14 cellular contexts compared by ENCODE assay signal in the genomic region with DNA sequence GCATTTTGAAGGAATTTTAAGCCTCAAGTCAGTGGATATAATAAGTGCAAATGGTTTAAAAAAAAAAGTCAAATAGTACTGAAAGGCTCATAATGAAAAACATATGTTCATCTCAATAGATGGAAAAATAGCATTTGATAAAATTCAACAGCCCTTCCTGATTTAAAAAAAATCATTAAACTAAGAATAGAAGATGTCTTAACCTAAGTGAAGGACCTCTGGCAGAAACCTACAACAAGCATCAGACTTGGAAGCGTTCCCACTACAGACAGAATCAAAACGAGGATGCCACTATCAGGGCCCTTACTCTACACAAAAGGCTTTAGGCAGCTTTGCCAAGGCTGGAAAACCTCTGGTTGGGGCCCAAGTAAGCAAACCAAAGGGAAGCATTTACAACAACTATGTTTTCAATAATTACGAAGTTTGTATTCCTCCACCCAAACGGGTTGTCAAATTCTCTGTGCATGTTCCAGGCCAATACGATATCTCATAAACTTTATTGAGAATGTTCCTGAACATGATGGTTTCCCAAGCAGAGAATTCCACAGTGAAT. TPM values are rescaled to one million over a fixed set of nuclear protein-coding genes. Genes with fewer than 3 reads are reported as not detected.
DNase-seq lines count a peak whose midpoint lies in the region; ATAC-seq and TF ChIP-seq lines count a peak whose summit lies in the region.
"Had no signal": no experiment of that assay in that cellular context is flagged by ENCODE, and none has a peak within 500 bp of the region (broad histone marks: within the 10 kb centered on the region; RNA-seq: fewer than 3 reads in every experiment).

No MANE protein-coding gene starts in this region.

- intact Hi-C loops in transverse colon (cut with DNase I; ENCODE audit: low total_unique reads) = no loop called here

- no peaks in the 10 kb centered on the region for H3K9me3 ChIP-seq in mesodermal cell (ENCODE audit: control insufficient read depth, low read length)
- no peaks in the 10 kb centered on the region for H3K9me3 ChIP-seq in transverse colon
- H3K9me3 ChIP-seq in effector memory CD4-positive, alpha-beta T cell (ENCODE audit: control insufficient read depth, low read length) = no peaks in the 10 kb centered on the region

- no peak for TF ChIP-seq CTCF in transverse colon (IDR thresholded peaks at IDR 0.05)

- H3K4me3 ChIP-seq in mesodermal cell (ENCODE audit: extremely low read depth, insufficient read depth, low read length, poor library complexity, severe bottlenecking) = no peak overlapping the region
- H3K4me3 ChIP-seq in transverse colon = no peak overlapping the region
- no peak overlapping the region for H3K4me3 ChIP-seq in effector memory CD4-positive, alpha-beta T cell (ENCODE audit: insufficient read depth, low read depth, low read length, poor library complexity, severe bottlenecking)

- no peak for TF ChIP-seq POLR2A in transverse colon (IDR thresholded peaks at IDR 0.05)

- ATAC-seq in GM18519 (IDR thresholded peaks at IDR 0.05; ENCODE audit: low FRiP score, unreplicated experiment) = no peak
- ATAC-seq: HCT116 had no signal

- TF ChIP-seq EP300 in transverse colon (IDR thresholded peaks at IDR 0.05; ENCODE audit: low read depth) = no peak

- H3K27me3 ChIP-seq in transverse colon = no peaks in the 10 kb centered on the region
- no peaks in the 10 kb centered on the region for H3K27me3 ChIP-seq in effector memory CD4-positive, alpha-beta T cell (replicated peaks; ENCODE audit: control insufficient read depth, insufficient read depth, low read length, poor library complexity, severe bottlenecking)

- H3K4me1 ChIP-seq in mesodermal cell (ENCODE audit: control insufficient read depth, insufficient read depth, low read length, poor library complexity, severe bottlenecking) (peaks cover 23% of the 10 kb centered on the region), transverse colon (peaks cover 11 to 58% (median 32%) of the 10 kb centered on the region in 4 donors)
- H3K4me1 ChIP-seq in effector memory CD4-positive, alpha-beta T cell (ENCODE audit: control insufficient read depth, insufficient read depth, low read length, poor library complexity, severe bottlenecking) = no peaks in the 10 kb centered on the region

- H3K36me3 ChIP-seq in mesodermal cell (ENCODE audit: control insufficient read depth, insufficient read depth, low read length) = no peaks in the 10 kb centered on the region
- no peaks in the 10 kb centered on the region for H3K36me3 ChIP-seq in transverse colon
- H3K36me3 ChIP-seq in effector memory CD4-positive, alpha-beta T cell (ENCODE audit: control insufficient read depth, insufficient read depth, low read length) = no peaks in the 10 kb centered on the region

- 87 to 97% methylated on average over 5 of the region's 5 CpGs for WGBS in mesodermal cell (ENCODE audit: insufficient coverage in 2 of 2), 2 experiments
- 47 to 56% methylated on average over 3 to 5 of the region's 5 CpGs for WGBS in transverse colon (ENCODE audit: low coverage in 1 of 2), 2 donors

- DNase-seq in DMS79 treated with DMSO at 0.1 percent for 48 hours (lab: John Stamatoyannopoulos, UW) (peak; percentile 5), DMS79 (lab: John Stamatoyannopoulos, UW) (no peak), dedifferentiated amniotic fluid mesenchymal stem cell (ENCODE audit: extremely low spot score) (peak; percentile 44), transverse colon (no peak), SW480 (ENCODE audit: low spot score) (no peak)
- no peak for DNase-seq in effector memory CD4-positive, alpha-beta T cell
- DNase-seq: 8988T; activated CD4-positive, alpha-beta T cell treated with anti-CD3 and anti-CD28 coated beads for 48 hours; activated naive CD4-positive, alpha-beta T cell treated with anti-CD3 and anti-CD28 coated beads, Interleukin-2, amount 10 ng/mL, durations not matched to agents 7 days and 5 days; GF-D8; NCI-H1417 treated with DMSO at 0.1 percent for 48 hours had no signal

- in situ Hi-C loops in transverse colon (cut with MboI; ENCODE audit: low pct_ligation_motif_present in 1 of 4, low pct_unique_long_range_greater_than_20kb in 1 of 4, low sequenced_read_pairs in 3 of 4) = no loop called here

- peak overlapping the region; percentile 84 for H3K27ac ChIP-seq in mesodermal cell (ENCODE audit: low read depth, low read length, severe bottlenecking)
- H3K27ac ChIP-seq in transverse colon = peak overlapping the region; percentile 71 to 76 (median 73)
- no peak overlapping the region for H3K27ac ChIP-seq in effector memory CD4-positive, alpha-beta T cell (ENCODE audit: insufficient read depth, low read length, poor library complexity, severe bottlenecking)

RNA-seq across cellular contexts. Expression of a gene that starts 45.1 kb away (rescaled TPM):
- polyA plus RNA-seq in mesodermal cell (2013, experiment 1 of 2) = 19.2 TPM
- 17.6 TPM for polyA plus RNA-seq in mesodermal cell (2013, experiment 2 of 2)
- total RNA-seq in transverse colon = 10 to 100 TPM; 15.0 to 25.4 (median 19.4) TPM

Comparison
In these comparisons a context has a peak if more than half of its experiments do, and no peak if none do; other contexts are left out.
1. DNase-seq: peak in DMS79 treated with DMSO at 0.1 percent for 48 hours (single experiment) and dedifferentiated amniotic fluid mesenchymal stem cell (single experiment); none in DMS79 (single experiment), transverse colon (single experiment), SW480 (single experiment) and effector memory CD4-positive, alpha-beta T cell (0 of 3).